ENCODE assay signal across 10 cellular contexts in genomic region chr1:52603301-52603675, GRCh38. TPM values are rescaled to one million over a fixed set of nuclear protein-coding genes. Genes with fewer than 3 reads are reported as not detected.
DNase-seq lines count a peak whose midpoint lies in the region; ATAC-seq and TF ChIP-seq lines count a peak whose summit lies in the region.
"Had no signal": no experiment of that assay in that cellular context is flagged by ENCODE, and none has a peak within 500 bp of the region (broad histone marks: within the 10 kb centered on the region; RNA-seq: fewer than 3 reads in every experiment).

No MANE protein-coding gene starts in this region.

- WGBS in right cardiac atrium, result 69% methylated on average over 7 of the region's 7 CpGs
- WGBS in stomach, 5 donors, result 56 to 86% (median 80%) methylated on average over 7 of the region's 7 CpGs

- H3K36me3 Mint-ChIP-seq in activated CD4-positive, alpha-beta memory T cell treated with anti-CD3 and anti-CD28 coated beads for 36 hours, result peaks cover 19% of the 10 kb centered on the region

- TF ChIP-seq CTCF in stomach (IDR thresholded peaks at IDR 0.05) (no peak), colonic mucosa (IDR thresholded peaks at IDR 0.05) (no peak)

- peak; percentile 9 for DNase-seq in DMS 273 (lab: John Stamatoyannopoulos, UW; ENCODE audit: unreplicated experiment)
- DNase-seq in DMS 273 treated with DMSO at 0.1 percent for 48 hours (lab: John Stamatoyannopoulos, UW), result no peak
- peak; percentile 26 for DNase-seq in activated CD4-positive, alpha-beta memory T cell treated with anti-CD3 and anti-CD28 coated beads for 36 hours
- DNase-seq in right cardiac atrium, result no peak
- no peak for DNase-seq in stomach
- no peak for DNase-seq in colonic mucosa
- DNase-seq in EL, result no peak

- H3K4me3 ChIP-seq in right cardiac atrium (ENCODE audit: low read length), result peak overlapping the region; percentile 67
- peak overlapping the region; percentile 55 to 66 (median 64) for H3K4me3 ChIP-seq in stomach
- H3K4me3 ChIP-seq in colonic mucosa, result no peak overlapping the region

- H3K4me1 Mint-ChIP-seq in activated CD4-positive, alpha-beta memory T cell treated with anti-CD3 and anti-CD28 coated beads for 36 hours (ENCODE audit: low read depth), result peaks cover 40% of the 10 kb centered on the region

- H3K27me3 Mint-ChIP-seq in activated CD4-positive, alpha-beta memory T cell treated with anti-CD3 and anti-CD28 coated beads for 36 hours, result no peaks in the 10 kb centered on the region

- TF ChIP-seq EP300 in stomach (IDR thresholded peaks at IDR 0.05), result no peak

- intact Hi-C loops in activated CD4-positive, alpha-beta memory T cell treated with anti-CD3 and anti-CD28 coated beads for 36 hours (cut with micrococcal nuclease), result loop anchor here (1.0 to 5.0 kb wide), 4 partner anchors 32 to 199 kb away; partner anchors contain the start of genes ORC1, PRPF38A and TUT4
- intact Hi-C loops in right cardiac atrium (cut with DNase I) (no loop called here), stomach (cut with DNase I; ENCODE audit: low total_unique reads) (no loop called here), colonic mucosa (cut with DNase I) (no loop called here)

- no peaks in the 10 kb centered on the region for H3K9me3 ChIP-seq in right cardiac atrium (ENCODE audit: control insufficient read depth, low read length)
- H3K9me3 ChIP-seq in stomach, result no peaks in the 10 kb centered on the region
- H3K9me3 ChIP-seq in colonic mucosa, result no peaks in the 10 kb centered on the region

- H3K27me3 ChIP-seq in right cardiac atrium (ENCODE audit: control insufficient read depth, insufficient read depth), result no peaks in the 10 kb centered on the region
- H3K27me3 ChIP-seq in stomach, result no peaks in the 10 kb centered on the region
- no peaks in the 10 kb centered on the region for H3K27me3 ChIP-seq in colonic mucosa

- peak overlapping the region; percentile 90 for H3K27ac Mint-ChIP-seq in activated CD4-positive, alpha-beta memory T cell treated with anti-CD3 and anti-CD28 coated beads for 36 hours

- CTCF ChIA-PET in activated CD4-positive, alpha-beta memory T cell treated with anti-CD3 and anti-CD28 coated beads for 36 hours (lab: Charles Lee), result no interaction called here

- H3K4me1 ChIP-seq in right cardiac atrium (ENCODE audit: control insufficient read depth, insufficient read depth, low read length) (peaks cover 7% of the 10 kb centered on the region), stomach (peaks cover 9 to 43% (median 25%) of the 10 kb centered on the region in 4 donors), colonic mucosa (no peaks in the 10 kb centered on the region)

- peak overlapping the region; percentile 63 for H3K27ac ChIP-seq in right cardiac atrium (ENCODE audit: low read length)
- peak overlapping the region in 4 of 5 donors; percentile 27 to 88 (median 78) for H3K27ac ChIP-seq in stomach
- H3K27ac ChIP-seq in colonic mucosa, result no peak overlapping the region
- H3K27ac ChIP-seq: 22Rv1 had no signal

- no peaks in the 10 kb centered on the region for H3K9me3 Mint-ChIP-seq in activated CD4-positive, alpha-beta memory T cell treated with anti-CD3 and anti-CD28 coated beads for 36 hours

- no peak overlapping the region for H3K9ac ChIP-seq in colonic mucosa (ENCODE audit: low read depth in 2 of 2, low read length in 2 of 2)

- H3K36me3 ChIP-seq in stomach, result peaks cover 6 to 23% (median 19%) of the 10 kb centered on the region in 4 donors
- H3K36me3 ChIP-seq in colonic mucosa, result no peaks in the 10 kb centered on the region

- TF ChIP-seq POLR2A in stomach (IDR thresholded peaks at IDR 0.05), result no peak

- ATAC-seq in right cardiac atrium (no peak), GM18909 (IDR thresholded peaks at IDR 0.05; ENCODE audit: poor library complexity, unreplicated experiment) (no peak)

- peak overlapping the region; percentile 91 for H3K4me3 Mint-ChIP-seq in activated CD4-positive, alpha-beta memory T cell treated with anti-CD3 and anti-CD28 coated beads for 36 hours

- POLR2A ChIA-PET in activated CD4-positive, alpha-beta memory T cell treated with anti-CD3 and anti-CD28 coated beads for 36 hours (lab: Charles Lee), result interaction anchor here (0.6 to 1.7 kb wide), 3 partner anchors 10 to 199 kb away, joined by 4 to 6 read pairs (median 5); partner anchors contain the start of genes ORC1 and PRPF38A

RNA-seq across cellular contexts. Expression of gene GPX7, which starts 1.1 kb away (rescaled TPM):
- total RNA-seq in activated CD4-positive, alpha-beta memory T cell treated with anti-CD3 and anti-CD28 coated beads for 36 hours, result 10 to 100 TPM; 19.9 to 20.6 TPM
- total RNA-seq in right cardiac atrium, result 10 to 100 TPM in 2 of 4 donors, 1 to 10 TPM in 2; 9.4 to 13.9 (median 10.8) TPM
- polyA plus RNA-seq in right cardiac atrium, result 13.6 TPM
- total RNA-seq in stomach, result 10 to 100 TPM in 2 of 5 donors, 1 to 10 TPM in 1, under 1 TPM in 1, not detected in 1; 0.87 to 57.6 (median 17.9) TPM
- polyA plus RNA-seq in stomach, result 1 to 10 TPM; 6.3 to 7.0 (median 7.0) TPM
- 1 to 10 TPM; 1.8 to 6.0 TPM for total RNA-seq in colonic mucosa

RNA-seq across cellular contexts. Expression of gene SHISAL2A, which starts 29.7 kb away (rescaled TPM):
- 10 to 100 TPM in 1 of 2 experiments, 1 to 10 TPM in 1; 9.9 to 11.0 TPM for total RNA-seq in activated CD4-positive, alpha-beta memory T cell treated with anti-CD3 and anti-CD28 coated beads for 36 hours
- total RNA-seq in right cardiac atrium (not detected), stomach (1 to 10 TPM in 1 of 5 donors, not detected in 4; 2.4 TPM), colonic mucosa (under 1 TPM in 1 of 2 donors, not detected in 1; 0.22 TPM)
- polyA plus RNA-seq in right cardiac atrium (not detected), stomach (under 1 TPM in 1 of 3 donors, not detected in 2; 0.20 TPM)
- total RNA-seq: M059J had no signal

RNA-seq across cellular contexts. Expression of gene TUT4, which starts 50.4 kb away (rescaled TPM):
- total RNA-seq in activated CD4-positive, alpha-beta memory T cell treated with anti-CD3 and anti-CD28 coated beads for 36 hours, result 10 to 100 TPM; 54.6 to 62.1 TPM
- total RNA-seq in right cardiac atrium (10 to 100 TPM; 36.1 to 41.1 (median 38.8) TPM), stomach (100 to 1,000 TPM in 1 of 5 donors, 10 to 100 TPM in 4; 17.4 to 107 (median 57.7) TPM), colonic mucosa (10 to 100 TPM; 20.0 to 27.4 TPM)
- polyA plus RNA-seq in right cardiac atrium (20.4 TPM), stomach (10 to 100 TPM; 11.8 to 23.4 (median 22.6) TPM)

Comparison
In these comparisons a context has a peak if more than half of its experiments do, and no peak if none do; other contexts are left out.
1. DNase-seq: peak in DMS 273 (single experiment) and activated CD4-positive, alpha-beta memory T cell treated with anti-CD3 and anti-CD28 coated beads for 36 hours (single experiment); none in DMS 273 treated with DMSO at 0.1 percent for 48 hours (single experiment), right cardiac atrium (0 of 3), stomach (single experiment), colonic mucosa (single experiment) and EL (single experiment).